Comparison of ENCODE assay signal across 2 cellular contexts in the genomic region with DNA sequence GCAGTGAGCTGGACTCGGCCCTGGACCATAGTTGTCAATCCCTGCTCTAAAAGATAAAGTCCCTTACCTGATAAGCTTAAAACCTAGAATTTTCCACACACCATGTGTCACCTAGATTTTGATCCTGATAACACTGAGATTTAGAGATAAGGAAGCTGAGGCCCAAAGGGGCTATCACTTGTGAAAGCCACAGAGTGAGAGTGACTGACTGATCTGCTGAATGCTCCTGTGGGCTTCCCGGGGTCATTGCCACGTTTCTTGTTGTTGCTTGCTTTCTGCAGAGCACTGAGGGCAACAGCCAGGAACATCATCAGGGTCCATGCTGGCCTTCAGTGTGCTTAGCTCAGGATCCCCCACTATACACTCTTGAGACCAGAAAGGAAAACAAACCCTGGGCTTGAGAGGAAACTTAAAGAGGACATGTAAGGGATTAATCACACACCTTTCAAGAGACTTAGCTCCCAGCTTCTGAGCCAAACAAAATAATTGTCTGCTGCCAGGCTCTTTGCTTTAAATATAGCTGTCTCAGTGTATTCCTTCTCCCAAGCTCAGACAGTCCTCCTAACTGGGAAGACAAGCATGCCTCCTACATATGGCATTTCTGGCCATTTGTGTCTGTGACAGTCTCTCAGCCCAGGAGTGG.
TF ChIP-seq lines count a peak whose summit lies in the region.

No MANE protein-coding gene starts in this region.

TF ChIP-seq in HepG2, 621 proteins besides CTCF, POLR2A, EP300 and RAD21:
- TF ChIP-seq, protein P1, sequence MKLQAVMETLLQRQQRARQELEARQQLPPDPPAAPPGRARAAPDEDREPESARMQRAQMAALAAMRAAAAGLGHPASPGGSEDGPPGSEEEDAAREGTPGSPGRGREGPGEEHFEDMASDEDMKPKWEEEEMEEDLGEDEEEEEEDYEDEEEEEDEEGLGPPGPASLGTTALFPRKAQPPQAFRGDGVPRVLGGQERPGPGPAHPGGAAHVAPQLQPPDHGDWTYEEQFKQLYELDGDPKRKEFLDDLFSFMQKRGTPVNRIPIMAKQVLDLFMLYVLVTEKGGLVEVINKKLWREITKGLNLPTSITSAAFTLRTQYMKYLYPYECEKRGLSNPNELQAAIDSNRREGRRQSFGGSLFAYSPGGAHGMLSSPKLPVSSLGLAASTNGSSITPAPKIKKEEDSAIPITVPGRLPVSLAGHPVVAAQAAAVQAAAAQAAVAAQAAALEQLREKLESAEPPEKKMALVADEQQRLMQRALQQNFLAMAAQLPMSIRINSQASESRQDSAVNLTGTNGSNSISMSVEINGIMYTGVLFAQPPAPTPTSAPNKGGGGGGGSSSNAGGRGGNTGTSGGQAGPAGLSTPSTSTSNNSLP (IDR thresholded peaks at IDR 0.05; ENCODE audit: low read depth, low read length): no peak
- TF ChIP-seq ZNF552 (CRISPR knock-in tag; IDR thresholded peaks at IDR 0.05; ENCODE audit: borderline replicate concordance) (no peak), ZNF619 (CRISPR knock-in tag; IDR thresholded peaks at IDR 0.05) (no peak), RCOR2 (CRISPR knock-in tag; IDR thresholded peaks at IDR 0.05) (no peak), FOSL2 (CRISPR knock-in tag; IDR thresholded peaks at IDR 0.05) (0 out of 2 replicates have a peak, but pooled peaks have one; percentile 1), SMC3 (IDR thresholded peaks at IDR 0.05; ENCODE audit: low read length) (no peak), ZNF510 (CRISPR knock-in tag; IDR thresholded peaks at IDR 0.05; ENCODE audit: low read depth) (no peak)

TF ChIP-seq in WTC11, 78 proteins besides CTCF, POLR2A, EP300 and RAD21:
- no peak for TF ChIP-seq GABPB1 (CRISPR knock-in tag; IDR thresholded peaks at IDR 0.05)
- no peak for TF ChIP-seq ELF4 (CRISPR knock-in tag; IDR thresholded peaks at IDR 0.05; ENCODE audit: low read depth)
- TF ChIP-seq NFYB (CRISPR knock-in tag; conservative IDR thresholded peaks at IDR 0.05; ENCODE audit: low read depth): no peak
- TF ChIP-seq, protein P2, sequence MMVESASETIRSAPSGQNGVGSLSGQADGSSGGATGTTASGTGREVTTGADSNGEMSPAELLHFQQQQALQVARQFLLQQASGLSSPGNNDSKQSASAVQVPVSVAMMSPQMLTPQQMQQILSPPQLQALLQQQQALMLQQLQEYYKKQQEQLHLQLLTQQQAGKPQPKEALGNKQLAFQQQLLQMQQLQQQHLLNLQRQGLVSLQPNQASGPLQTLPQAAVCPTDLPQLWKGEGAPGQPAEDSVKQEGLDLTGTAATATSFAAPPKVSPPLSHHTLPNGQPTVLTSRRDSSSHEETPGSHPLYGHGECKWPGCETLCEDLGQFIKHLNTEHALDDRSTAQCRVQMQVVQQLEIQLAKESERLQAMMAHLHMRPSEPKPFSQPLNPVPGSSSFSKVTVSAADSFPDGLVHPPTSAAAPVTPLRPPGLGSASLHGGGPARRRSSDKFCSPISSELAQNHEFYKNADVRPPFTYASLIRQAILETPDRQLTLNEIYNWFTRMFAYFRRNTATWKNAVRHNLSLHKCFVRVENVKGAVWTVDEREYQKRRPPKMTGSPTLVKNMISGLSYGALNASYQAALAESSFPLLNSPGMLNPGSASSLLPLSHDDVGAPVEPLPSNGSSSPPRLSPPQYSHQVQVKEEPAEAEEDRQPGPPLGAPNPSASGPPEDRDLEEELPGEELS (CRISPR knock-in tag; IDR thresholded peaks at IDR 0.05): no peak
- TF ChIP-seq, protein P3, sequence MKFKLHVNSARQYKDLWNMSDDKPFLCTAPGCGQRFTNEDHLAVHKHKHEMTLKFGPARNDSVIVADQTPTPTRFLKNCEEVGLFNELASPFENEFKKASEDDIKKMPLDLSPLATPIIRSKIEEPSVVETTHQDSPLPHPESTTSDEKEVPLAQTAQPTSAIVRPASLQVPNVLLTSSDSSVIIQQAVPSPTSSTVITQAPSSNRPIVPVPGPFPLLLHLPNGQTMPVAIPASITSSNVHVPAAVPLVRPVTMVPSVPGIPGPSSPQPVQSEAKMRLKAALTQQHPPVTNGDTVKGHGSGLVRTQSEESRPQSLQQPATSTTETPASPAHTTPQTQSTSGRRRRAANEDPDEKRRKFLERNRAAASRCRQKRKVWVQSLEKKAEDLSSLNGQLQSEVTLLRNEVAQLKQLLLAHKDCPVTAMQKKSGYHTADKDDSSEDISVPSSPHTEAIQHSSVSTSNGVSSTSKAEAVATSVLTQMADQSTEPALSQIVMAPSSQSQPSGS (CRISPR knock-in tag; IDR thresholded peaks at IDR 0.05; ENCODE audit: borderline replicate concordance, low read depth): no peak
- TF ChIP-seq TP53 (CRISPR knock-in tag; IDR thresholded peaks at IDR 0.05): no peak
- TF ChIP-seq TEAD4 (CRISPR knock-in tag; IDR thresholded peaks at IDR 0.05): no peak
- TF ChIP-seq ZSCAN18 (CRISPR knock-in tag; IDR thresholded peaks at IDR 0.05): no peak
- TF ChIP-seq, protein P4, sequence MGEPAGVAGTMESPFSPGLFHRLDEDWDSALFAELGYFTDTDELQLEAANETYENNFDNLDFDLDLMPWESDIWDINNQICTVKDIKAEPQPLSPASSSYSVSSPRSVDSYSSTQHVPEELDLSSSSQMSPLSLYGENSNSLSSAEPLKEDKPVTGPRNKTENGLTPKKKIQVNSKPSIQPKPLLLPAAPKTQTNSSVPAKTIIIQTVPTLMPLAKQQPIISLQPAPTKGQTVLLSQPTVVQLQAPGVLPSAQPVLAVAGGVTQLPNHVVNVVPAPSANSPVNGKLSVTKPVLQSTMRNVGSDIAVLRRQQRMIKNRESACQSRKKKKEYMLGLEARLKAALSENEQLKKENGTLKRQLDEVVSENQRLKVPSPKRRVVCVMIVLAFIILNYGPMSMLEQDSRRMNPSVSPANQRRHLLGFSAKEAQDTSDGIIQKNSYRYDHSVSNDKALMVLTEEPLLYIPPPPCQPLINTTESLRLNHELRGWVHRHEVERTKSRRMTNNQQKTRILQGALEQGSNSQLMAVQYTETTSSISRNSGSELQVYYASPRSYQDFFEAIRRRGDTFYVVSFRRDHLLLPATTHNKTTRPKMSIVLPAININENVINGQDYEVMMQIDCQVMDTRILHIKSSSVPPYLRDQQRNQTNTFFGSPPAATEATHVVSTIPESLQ (CRISPR knock-in tag; IDR thresholded peaks at IDR 0.05): no peak
- TF ChIP-seq RELA (CRISPR knock-in tag; IDR thresholded peaks at IDR 0.05; ENCODE audit: borderline replicate concordance): no peak
- no peak for TF ChIP-seq GTF2I (CRISPR knock-in tag; conservative IDR thresholded peaks at IDR 0.05)
- no peak for TF ChIP-seq OVOL2 (CRISPR knock-in tag; IDR thresholded peaks at IDR 0.05; ENCODE audit: borderline replicate concordance)
- no peak for TF ChIP-seq ZNF671 (CRISPR knock-in tag; IDR thresholded peaks at IDR 0.05)
